Comparison of ENCODE assay signal across 12 cellular contexts in genomic region chr14:64614214-64614613, GRCh38.
"Had no signal": no experiment of that assay in that cellular context is flagged by ENCODE, and none has a peak within 500 bp of the region (broad histone marks: within the 10 kb centered on the region; RNA-seq: fewer than 3 reads in every experiment).

No MANE protein-coding gene starts in this region.

- DNase-seq: activated CD4-positive, alpha-beta memory T cell treated with anti-CD3 and anti-CD28 coated beads for 36 hours; activated gamma-delta T cell; activated naive CD8-positive, alpha-beta T cell treated with anti-CD3 and anti-CD28 coated beads for 36 hours; activated T-cell treated with anti-CD3 and anti-CD28 coated beads, Interleukin-2, amount 50 U/mL, for 4 hours; anterior cingulate cortex; glutamatergic neuron; left colon; SJCRH30; T-helper 9 cell had no signal

- H3K9me3 ChIP-seq: breast epithelium, SJCRH30, tibial nerve had no signal

- H3K36me3 ChIP-seq: breast epithelium, SJCRH30, tibial nerve had no signal

- H3K4me3 ChIP-seq: breast epithelium, SJCRH30, skin epidermis, tibial nerve had no signal

- H3K27me3 ChIP-seq: breast epithelium, SJCRH30, tibial nerve had no signal

- ATAC-seq: activated T-cell treated with anti-CD3 and anti-CD28 coated beads, Interleukin-2, amount 50 U/mL, for 4 hours; left colon had no signal

- H3K27ac ChIP-seq: breast epithelium, SJCRH30, skin epidermis, tibial nerve had no signal

- H3K4me1 ChIP-seq: SJCRH30 had no signal
